ENCODE assay signal across 9 cellular contexts in genomic region chrX:56994375-56995270, GRCh38. TPM values are rescaled to one million over a fixed set of nuclear protein-coding genes. Genes with fewer than 3 reads are reported as not detected.
A peak's percentile ranks its signal among the peaks of the same experiment; 100 is the strongest.
DNase-seq lines count a peak whose midpoint lies in the region; ATAC-seq and TF ChIP-seq lines count a peak whose summit lies in the region.
"Had no signal": no experiment of that assay in that cellular context is flagged by ENCODE, and none has a peak within 500 bp of the region (broad histone marks: within the 10 kb centered on the region; RNA-seq: fewer than 3 reads in every experiment).

No MANE protein-coding gene starts in this region.

- no peaks in the 10 kb centered on the region for H3K27me3 ChIP-seq in Caco-2 (replicated peaks; ENCODE audit: control insufficient read depth, insufficient read depth, low read length)
- H3K27me3 ChIP-seq in lung (ENCODE audit: control insufficient read depth, insufficient read depth), result no peaks in the 10 kb centered on the region
- no peaks in the 10 kb centered on the region for H3K27me3 ChIP-seq in tibial artery

- H3K4me3 Mint-ChIP-seq in Caco-2 (ENCODE audit: unreplicated experiment), result peak overlapping the region; percentile 92

- CTCF ChIA-PET in Caco-2 (lab: Charles Lee), result interaction anchor here (1.4 kb wide), 1 partner anchor 713 kb away, joined by 3 read pairs; no protein-coding TSS in a partner anchor

- no peaks in the 10 kb centered on the region for H3K27me3 Mint-ChIP-seq in Caco-2 (ENCODE audit: insufficient read depth, unreplicated experiment)

- TF ChIP-seq CTCF in Caco-2 (IDR thresholded peaks at IDR 0.05; ENCODE audit: insufficient read depth in 1 of 2, low read depth in 1 of 2, low read length in 1 of 2, severe bottlenecking in 1 of 2, unreplicated experiment in 1 of 2), result no peak
- TF ChIP-seq CTCF in lung (IDR thresholded peaks at IDR 0.05; ENCODE audit: control extremely low read depth, extremely low read depth), result no peak
- TF ChIP-seq CTCF in tibial artery (IDR thresholded peaks at IDR 0.05), result no peak

- no peaks in the 10 kb centered on the region; the same call in none of the 2 replicates for H3K36me3 ChIP-seq in Caco-2 (ENCODE audit: control insufficient read depth, insufficient read depth, low read length)
- H3K36me3 ChIP-seq in lung (ENCODE audit: control insufficient read depth in 2 of 2, insufficient read depth in 2 of 2, low read length in 2 of 2), result no peaks in the 10 kb centered on the region
- H3K36me3 ChIP-seq in tibial artery, result no peaks in the 10 kb centered on the region

- WGBS in lung, 2 donors, result 29 to 48% methylated on average over 26 of the region's 26 CpGs

- peaks cover 14% of the 10 kb centered on the region for H3K36me3 Mint-ChIP-seq in Caco-2 (ENCODE audit: insufficient read depth, unreplicated experiment)

- H3K9me3 Mint-ChIP-seq in Caco-2 (ENCODE audit: unreplicated experiment), result no peaks in the 10 kb centered on the region

- no peaks in the 10 kb centered on the region for H3K4me1 ChIP-seq in Caco-2
- H3K4me1 ChIP-seq in lung (ENCODE audit: control insufficient read depth in 2 of 2, insufficient read depth in 2 of 2, low read length in 2 of 2), result no peaks in the 10 kb centered on the region
- peaks cover 0 to 9% (median 0%) of the 10 kb centered on the region in 4 donors for H3K4me1 ChIP-seq in tibial artery

- ATAC-seq in HG03196 (IDR thresholded peaks at IDR 0.05; ENCODE audit: unreplicated experiment) (peak; percentile 25), lung (ENCODE audit: insufficient read depth, low FRiP score) (no peak), GM21360 (IDR thresholded peaks at IDR 0.05; ENCODE audit: unreplicated experiment) (no peak), HG03354 (IDR thresholded peaks at IDR 0.05; ENCODE audit: poor library complexity, severe bottlenecking, unreplicated experiment) (no peak), GM18873 (IDR thresholded peaks at IDR 0.05; ENCODE audit: low FRiP score, unreplicated experiment) (no peak)

- intact Hi-C loops in Caco-2 (cut with micrococcal nuclease; ENCODE audit: unreplicated experiment) (loop anchor here (2.0 to 5.0 kb wide), 2 partner anchors 73 to 128 kb away; no protein-coding TSS in a partner anchor), tibial artery (cut with DNase I; ENCODE audit: low total_unique reads) (no loop called here)

- H3K9me3 ChIP-seq in Caco-2 (no peaks in the 10 kb centered on the region), lung (ENCODE audit: control insufficient read depth in 2 of 2, insufficient read depth in 1 of 2, low read length in 1 of 2) (peaks cover 0 to 1% of the 10 kb centered on the region in 2 donors), tibial artery (no peaks in the 10 kb centered on the region)

- POLR2A ChIA-PET in Caco-2 (lab: Charles Lee), result interaction anchor here (1.0 kb wide), 1 partner anchor 127 kb away, joined by 6 read pairs; the partner anchor contains the start of gene SPIN2B

- H3K27ac ChIP-seq in lung (ENCODE audit: low read depth in 1 of 2, low read length in 1 of 2) (peak overlapping the region in 1 of 2 donors; percentile 50), tibial artery (peak overlapping the region; percentile 77 to 78)
- H3K27ac ChIP-seq: KMS-11 had no signal

- no peaks in the 10 kb centered on the region for H3K4me1 Mint-ChIP-seq in Caco-2 (ENCODE audit: low read depth, unreplicated experiment)

- DNase-seq in Caco-2 (no peak), cerebellar cortex (ENCODE audit: low spot score) (peak; percentile 60), lung (ENCODE audit: low spot score) (no peak), tibial artery (no peak)

- H3K27ac Mint-ChIP-seq in Caco-2 (ENCODE audit: unreplicated experiment), result peak overlapping the region; percentile 85

- BruUV-seq in Caco-2 (replicated peaks; lab: Mats Ljungman, UMichigan), result TSS peak; percentile 53

- peak overlapping the region; percentile 74 for H3K4me3 ChIP-seq in Caco-2 (ENCODE audit: low read depth, low read length)
- peak overlapping the region; percentile 46 for H3K4me3 ChIP-seq in lung
- peak overlapping the region; percentile 72 to 74 for H3K4me3 ChIP-seq in tibial artery

RNA-seq across cellular contexts. Expression of gene SPIN3, which starts 0.7 kb away (rescaled TPM):
- total RNA-seq in Caco-2 (2022), result 17.9 TPM in 2 replicates
- total RNA-seq in lung, result 10 to 100 TPM; 12.2 to 18.5 TPM
- 1 to 10 TPM; 3.5 to 5.1 TPM for polyA plus RNA-seq in lung
